ENCODE assay signal across 27 cellular contexts in the genomic region with DNA sequence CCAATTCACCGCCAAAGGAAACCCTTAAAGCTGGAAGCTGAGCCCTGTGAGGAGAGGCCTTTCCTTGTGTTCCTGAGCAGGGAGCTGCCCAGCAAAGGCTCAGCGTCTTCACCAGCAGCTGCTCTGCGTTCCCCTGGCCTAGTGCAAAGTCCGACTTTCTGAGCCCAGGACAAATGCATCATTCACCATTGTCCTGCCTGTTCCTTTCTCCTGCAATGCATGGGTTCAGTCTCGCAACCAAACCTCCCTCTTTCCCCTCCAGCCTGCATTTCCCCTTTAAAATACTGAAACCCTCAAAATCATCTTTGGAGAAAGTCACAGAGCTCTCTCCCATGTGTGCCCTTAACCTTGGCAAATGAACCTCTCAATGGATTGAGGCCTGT. TPM values are rescaled to one million over a fixed set of nuclear protein-coding genes. Genes with fewer than 3 reads are reported as not detected.
DNase-seq lines count a peak whose midpoint lies in the region; ATAC-seq, FAIRE-seq and TF ChIP-seq lines count a peak whose summit lies in the region.
"Had no signal": no experiment of that assay in that cellular context is flagged by ENCODE, and none has a peak within 500 bp of the region (broad histone marks: within the 10 kb centered on the region; RNA-seq: fewer than 3 reads in every experiment).

No MANE protein-coding gene starts in this region.

- H3K4me3 Mint-ChIP-seq in endodermal cell = no peak overlapping the region
- H3K4me3 Mint-ChIP-seq: activated CD4-positive, alpha-beta T cell treated with anti-CD3 and anti-CD28 coated beads, Interleukin-2, amount 10 ng/mL, durations not matched to agents 24 days and 14 days; activated naive CD8-positive, alpha-beta T cell treated with anti-CD3 and anti-CD28 coated beads, Interleukin-2, amount 50 U/mL, for 24 hours; T-cell had no signal

- H3K27me3 ChIP-seq in endodermal cell (ENCODE audit: control insufficient read depth, insufficient read depth, low read length, poor library complexity, severe bottlenecking) (no peaks in the 10 kb centered on the region), small intestine (ENCODE audit: control insufficient read depth in 2 of 2, insufficient read depth in 2 of 2, low read length in 2 of 2) (no peaks in the 10 kb centered on the region)

- H3K4me1 ChIP-seq in endodermal cell (ENCODE audit: control insufficient read depth, insufficient read depth, low read length) (no peaks in the 10 kb centered on the region), small intestine (ENCODE audit: control insufficient read depth in 2 of 2, insufficient read depth in 1 of 2, low read depth in 1 of 2, low read length in 1 of 2) (no peaks in the 10 kb centered on the region)
- H3K4me1 ChIP-seq: breast epithelium had no signal

- peaks cover 6% of the 10 kb centered on the region for H3K9me3 Mint-ChIP-seq in endodermal cell
- H3K9me3 Mint-ChIP-seq: T-cell had no signal

- no peak for ATAC-seq in GM19035 (IDR thresholded peaks at IDR 0.05; ENCODE audit: unreplicated experiment)
- ATAC-seq: activated naive CD8-positive, alpha-beta T cell treated with anti-CD3 and anti-CD28 coated beads, Interleukin-2, amount 50 U/mL, for 24 hours; lower lobe of right lung; right cardiac atrium; T-cell had no signal

- peaks cover 2% of the 10 kb centered on the region for H3K27me3 Mint-ChIP-seq in endodermal cell (ENCODE audit: insufficient read depth)

- H3K27ac ChIP-seq in endodermal cell (ENCODE audit: low read depth, low read length) (peak overlapping the region; percentile 26), small intestine (ENCODE audit: low read depth in 1 of 2, low read length in 1 of 2) (peak overlapping the region in 1 of 2 donors; percentile 63)
- H3K27ac ChIP-seq: BLaER1, breast epithelium, epithelial cell of prostate, HL-60, lower lobe of right lung had no signal

- DNase-seq in NCI-H82 (lab: John Stamatoyannopoulos, UW) = peak; percentile 23
- no peak for DNase-seq in NCI-H82 treated with DMSO at 0.1 percent for 48 hours (lab: John Stamatoyannopoulos, UW; ENCODE audit: unreplicated experiment)
- DNase-seq in NCI-H526 treated with DMSO at 0.1 percent for 48 hours (lab: John Stamatoyannopoulos, UW) = peak; percentile 22
- DNase-seq in endodermal cell = no peak
- peak; percentile 87 for DNase-seq in small intestine
- DNase-seq in anterior cingulate cortex (lab: John Stamatoyannopoulos, UW) = no peak
- DNase-seq in activated T-cell treated with anti-CD3 and anti-CD28 coated beads, Interleukin-2, amount 50 U/mL, for 48 hours = no peak
- DNase-seq: activated CD4-positive, alpha-beta T cell treated with anti-CD3 and anti-CD28 coated beads, Interleukin-2, amount 10 ng/mL, durations not matched to agents 24 days and 14 days; activated naive CD8-positive, alpha-beta T cell treated with anti-CD3 and anti-CD28 coated beads, Interleukin-2, amount 50 U/mL, for 24 hours; dermis blood vessel endothelial cell; GF-D8; hippocampal formation; MV-4-11; NCI-H2081 treated with DMSO at 0.1 percent for 48 hours; NCI-H510A; occipital lobe; right cardiac atrium; SHP77 treated with DMSO at 0.1 percent for 48 hours; T-cell had no signal

- no peaks in the 10 kb centered on the region for H3K4me1 Mint-ChIP-seq in endodermal cell

- H3K36me3 ChIP-seq in endodermal cell (ENCODE audit: control insufficient read depth, insufficient read depth, low read length) = no peaks in the 10 kb centered on the region
- H3K36me3 ChIP-seq in small intestine (ENCODE audit: control insufficient read depth in 2 of 2, insufficient read depth in 2 of 2, low read length in 2 of 2) = no peaks in the 10 kb centered on the region
- H3K36me3 ChIP-seq: BLaER1, breast epithelium, lower lobe of right lung had no signal

- 83 to 91% methylated on average over 4 to 5 of the region's 5 CpGs for WGBS in endodermal cell (ENCODE audit: insufficient coverage in 1 of 2, insufficient read length in 1 of 2), 2 experiments
- 23 to 57% (median 47%) methylated on average over 5 of the region's 5 CpGs for WGBS in small intestine, 3 donors

- H3K9me3 ChIP-seq in endodermal cell (ENCODE audit: control insufficient read depth, low read length) (peaks cover 6% of the 10 kb centered on the region), small intestine (ENCODE audit: control insufficient read depth, low read depth) (no peaks in the 10 kb centered on the region)
- H3K9me3 ChIP-seq: breast epithelium, lower lobe of right lung had no signal

- H3K9ac ChIP-seq in endodermal cell (ENCODE audit: extremely low read depth, low read length, poor library complexity, severe bottlenecking) = no peak overlapping the region
- H3K9ac ChIP-seq: BLaER1 had no signal

- no peak overlapping the region for H3K4me3 ChIP-seq in endodermal cell (ENCODE audit: low read length)
- no peak overlapping the region for H3K4me3 ChIP-seq in small intestine (ENCODE audit: low read depth in 1 of 2, low read length in 2 of 2)
- H3K4me3 ChIP-seq: BLaER1, breast epithelium, lower lobe of right lung had no signal

- H3K36me3 Mint-ChIP-seq in endodermal cell (ENCODE audit: low read depth) = no peaks in the 10 kb centered on the region
- H3K36me3 Mint-ChIP-seq: T-cell had no signal

- FAIRE-seq in small intestine (lab: Jason Lieb, UNC) = no peak
- FAIRE-seq: D721Med, GM19239 had no signal

- no peak for TF ChIP-seq CTCF in endodermal cell (conservative IDR thresholded peaks at IDR 0.05)

- no peak overlapping the region for H3K27ac Mint-ChIP-seq in endodermal cell
- H3K27ac Mint-ChIP-seq: activated CD4-positive, alpha-beta T cell treated with anti-CD3 and anti-CD28 coated beads, Interleukin-2, amount 10 ng/mL, durations not matched to agents 24 days and 14 days; activated naive CD8-positive, alpha-beta T cell treated with anti-CD3 and anti-CD28 coated beads, Interleukin-2, amount 50 U/mL, for 24 hours; T-cell had no signal

RNA-seq across cellular contexts. Expression of gene TMEM255B, which starts 12.9 kb away (rescaled TPM):
- total RNA-seq in endodermal cell = 1 to 10 TPM in 1 of 2 donors, under 1 TPM in 1; 0.55 to 2.1 TPM
- 2.4 TPM for polyA plus RNA-seq in endodermal cell (2013, experiment 1 of 2)
- 1.9 TPM for polyA plus RNA-seq in endodermal cell (2013, experiment 2 of 2)
- polyA plus RNA-seq in small intestine = 1 to 10 TPM in 2 of 3 donors, not detected in 1; 1.4 to 9.3 TPM

Comparison
In these comparisons a context has a peak if more than half of its experiments do, and no peak if none do; other contexts are left out.
1. DNase-seq: peak in NCI-H82 (single experiment), NCI-H526 treated with DMSO at 0.1 percent for 48 hours (single experiment) and small intestine (single experiment); none in NCI-H82 treated with DMSO at 0.1 percent for 48 hours (single experiment), endodermal cell (single experiment), anterior cingulate cortex (0 of 58) and activated T-cell treated with anti-CD3 and anti-CD28 coated beads, Interleukin-2, amount 50 U/mL, for 48 hours (0 of 2).